8 cellular contexts compared by ENCODE assay signal in the genomic region with DNA sequence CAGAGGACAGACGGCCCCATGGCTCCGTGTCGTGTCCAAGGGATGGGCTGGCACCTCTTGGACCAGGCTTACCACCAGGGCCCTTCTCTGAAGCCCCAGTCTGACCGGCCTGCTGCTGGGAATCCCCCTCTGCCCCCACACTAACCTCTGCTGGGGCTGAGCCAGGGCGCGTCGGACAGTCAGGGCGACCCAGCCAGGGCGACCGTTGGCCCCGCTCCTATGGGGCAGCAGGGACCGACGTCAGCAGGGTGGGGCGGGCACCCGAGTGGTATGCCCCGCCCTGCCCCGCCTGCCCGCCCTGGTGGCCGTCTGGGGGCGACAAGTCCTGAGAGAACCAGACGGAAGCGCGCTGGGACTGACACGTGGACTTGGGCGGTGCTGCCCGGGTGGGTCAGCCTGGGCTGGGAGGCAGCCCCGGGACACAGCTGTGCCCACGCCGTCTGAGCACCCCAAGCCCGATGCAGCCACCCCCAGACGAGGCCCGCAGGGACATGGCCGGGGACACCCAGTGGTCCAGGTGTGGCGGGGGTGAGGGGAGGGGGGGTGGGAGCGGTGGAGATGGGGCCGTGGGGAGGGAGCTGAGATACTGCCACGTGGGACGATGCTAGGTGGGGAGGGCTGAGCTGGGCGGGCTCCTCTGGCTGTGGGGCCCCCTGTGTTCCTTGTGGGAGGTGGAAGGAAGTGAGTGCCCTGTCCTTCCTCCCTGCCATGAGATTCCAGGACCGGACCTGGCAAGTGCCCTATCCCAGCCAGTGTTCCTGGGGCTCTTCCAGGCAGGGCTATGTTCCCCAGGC. TPM values are rescaled to one million over a fixed set of nuclear protein-coding genes. Genes with fewer than 3 reads are reported as not detected.
DNase-seq lines count a peak whose midpoint lies in the region; ATAC-seq and TF ChIP-seq lines count a peak whose summit lies in the region.

A gene with protein sequence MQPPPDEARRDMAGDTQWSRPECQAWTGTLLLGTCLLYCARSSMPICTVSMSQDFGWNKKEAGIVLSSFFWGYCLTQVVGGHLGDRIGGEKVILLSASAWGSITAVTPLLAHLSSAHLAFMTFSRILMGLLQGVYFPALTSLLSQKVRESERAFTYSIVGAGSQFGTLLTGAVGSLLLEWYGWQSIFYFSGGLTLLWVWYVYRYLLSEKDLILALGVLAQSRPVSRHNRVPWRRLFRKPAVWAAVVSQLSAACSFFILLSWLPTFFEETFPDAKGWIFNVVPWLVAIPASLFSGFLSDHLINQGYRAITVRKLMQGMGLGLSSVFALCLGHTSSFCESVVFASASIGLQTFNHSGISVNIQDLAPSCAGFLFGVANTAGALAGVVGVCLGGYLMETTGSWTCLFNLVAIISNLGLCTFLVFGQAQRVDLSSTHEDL (plus strand): TSS at position 337 of the 794 bp plus-strand sequence. CDS start 122 bp downstream, at position 459.

- DNase-seq in GM06990 (ENCODE audit: extremely low read depth, insufficient read length) = peak; percentile 90
- DNase-seq in H7 = peak; percentile 96
- peak; percentile 87 for DNase-seq in NOMO-1 treated with DMSO at 0.1 percent for 48 hours (lab: John Stamatoyannopoulos, UW; ENCODE audit: unreplicated experiment)
- peak; percentile 46 for DNase-seq in stimulated activated CD4-positive, alpha-beta T cell treated with anti-CD3 and anti-CD28 coated beads, Interleukin-1b, Interleukin-23, amount 100 ng/mL, for 48 hours
- DNase-seq in DMS114 treated with DMSO at 0.1 percent for 48 hours (lab: John Stamatoyannopoulos, UW; ENCODE audit: unreplicated experiment) = no peak

- H3K36me3 ChIP-seq in GM06990 (ENCODE audit: control insufficient read depth, insufficient read depth, low read length) = peaks cover 26% of the 10 kb centered on the region
- H3K36me3 ChIP-seq in H7 (replicated peaks; ENCODE audit: control insufficient read depth, insufficient read depth, low read length) = peaks cover 21% of the 10 kb centered on the region

- peak within 1 kb of the TSS; percentile 91 for H3K4me3 ChIP-seq in GM06990 (replicated peaks; ENCODE audit: low read depth, low read length)
- peak within 1 kb of the TSS; percentile 54 for H3K4me3 ChIP-seq in H7 (ENCODE audit: insufficient read depth, low read depth, low read length)
- H3K4me3 ChIP-seq in iPS-18c (ENCODE audit: insufficient read depth, low read depth, low read length) = peak within 1 kb of the TSS; percentile 44

- peak within 1 kb of the TSS; percentile 70 for H3K27ac ChIP-seq in angular gyrus (ENCODE audit: low read depth, low read length)

- H3K27me3 ChIP-seq in GM06990 (replicated peaks; ENCODE audit: control insufficient read depth, insufficient read depth, low read length) = no peaks in the 10 kb centered on the region
- H3K27me3 ChIP-seq in H7 (ENCODE audit: control insufficient read depth, insufficient read depth, low read length) = no peaks in the 10 kb centered on the region

- TF ChIP-seq CTCF in GM06990 (IDR thresholded peaks at IDR 0.05; ENCODE audit: insufficient read depth, low read length, poor library complexity, severe bottlenecking) = no peak

- no peak for ATAC-seq in HG02840 (IDR thresholded peaks at IDR 0.05; ENCODE audit: low FRiP score, unreplicated experiment)

- H3K9me3 ChIP-seq in iPS-18c (ENCODE audit: control insufficient read depth, insufficient read depth, low read length) = no peaks in the 10 kb centered on the region

RNA-seq across cellular contexts. Expression of the gene that starts here (rescaled TPM):
- total RNA-seq in H7 (2014; rRNA removed; shearing (Covaris generic)) = 32.6 and 41.4 TPM in 2 replicates
